In genomic region chr7:23473848-23474097, GRCh38 we compare ENCODE assay signal across 1 cellular context.
A peak's percentile ranks its signal among the peaks of the same experiment; 100 is the strongest.
TF ChIP-seq lines count a peak whose summit lies in the region.

No MANE protein-coding gene starts in this region.

TF ChIP-seq in GM12878, 131 proteins besides CTCF, POLR2A, EP300 and RAD21 (continued from another document):
- TF ChIP-seq E4F1 (IDR thresholded peaks at IDR 0.05; ENCODE audit: borderline replicate concordance, partially characterized antibody) (no peak), ESRRA (IDR thresholded peaks at IDR 0.05; ENCODE audit: low read length) (no peak), BMI1 (IDR thresholded peaks at IDR 0.05; ENCODE audit: borderline replicate concordance) (no peak), ZNF217 (IDR thresholded peaks at IDR 0.05) (0 out of 2 replicates have a peak, but pooled peaks have one; percentile 39), SUZ12 (IDR thresholded peaks at IDR 0.05; ENCODE audit: unreplicated experiment) (no peak), CBX5 (IDR thresholded peaks at IDR 0.05; ENCODE audit: low read depth) (peak; percentile 19; the same call in 1 of the 2 replicates), ZNF384 (IDR thresholded peaks at IDR 0.05; ENCODE audit: borderline replicate concordance, low read depth, low read length) (no peak), ETV6 (conservative IDR thresholded peaks at IDR 0.05 in 1 of 2, IDR thresholded peaks at IDR 0.05 in 1 of 2; ENCODE audit: borderline replicate concordance in 1 of 2, low read depth in 1 of 2) (no peak), WRNIP1 (IDR thresholded peaks at IDR 0.05; ENCODE audit: borderline replicate concordance, low read depth, low read length) (no peak), TBL1XR1 (IDR thresholded peaks at IDR 0.05; ENCODE audit: low read depth, low read length) (no peak), ASH2L (IDR thresholded peaks at IDR 0.05; ENCODE audit: borderline replicate concordance, low read depth) (no peak), YBX1 (IDR thresholded peaks at IDR 0.05) (no peak), SREBF2 (IDR thresholded peaks at IDR 0.05; ENCODE audit: low read length) (no peak), STAT1 (conservative IDR thresholded peaks at IDR 0.05) (no peak), ZNF592 (IDR thresholded peaks at IDR 0.05) (no peak), ZNF687 (IDR thresholded peaks at IDR 0.05) (0 out of 2 replicates have a peak, but pooled peaks have one; percentile 31)
